In the genomic region with DNA sequence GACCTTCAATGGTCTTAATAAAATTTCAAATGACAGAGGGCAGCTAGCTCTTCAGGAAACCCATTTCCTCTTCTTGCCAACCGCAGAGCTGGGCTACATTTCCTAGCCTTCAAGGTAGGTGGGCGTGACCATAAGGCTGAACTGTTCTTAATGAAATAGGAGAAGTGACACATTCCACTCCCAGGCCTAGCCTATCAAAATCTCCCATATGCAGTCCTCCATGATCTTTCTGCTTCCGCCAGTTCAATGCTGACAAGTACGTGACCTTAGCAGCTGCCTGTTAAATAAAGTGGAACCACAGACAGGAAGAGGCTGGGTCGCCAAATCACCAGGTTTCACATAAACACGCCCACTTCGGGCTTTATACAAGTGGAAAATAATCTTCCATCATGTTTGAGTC, we compare ENCODE assay signal across 8 cellular contexts. TPM values are rescaled to one million over a fixed set of nuclear protein-coding genes. Genes with fewer than 3 reads are reported as not detected.
DNase-seq lines count a peak whose midpoint lies in the region; ATAC-seq, FAIRE-seq and TF ChIP-seq lines count a peak whose summit lies in the region.

No MANE protein-coding gene starts in this region.

- peaks cover 10 to 22% of the 10 kb centered on the region in 2 donors for H3K36me3 Mint-ChIP-seq in activated T-cell treated with anti-CD3 and anti-CD28 coated beads, Interleukin-2, amount 50 U/mL, for 72 hours (ENCODE audit: insufficient read depth in 2 of 2)

- peaks cover 72% of the 10 kb centered on the region for H3K4me1 Mint-ChIP-seq in activated T-cell treated with anti-CD3 and anti-CD28 coated beads, Interleukin-2, amount 50 U/mL, for 72 hours (ENCODE audit: low read depth)

- no peaks in the 10 kb centered on the region for H3K27me3 Mint-ChIP-seq in activated T-cell treated with anti-CD3 and anti-CD28 coated beads, Interleukin-2, amount 50 U/mL, for 72 hours (ENCODE audit: low read depth)

- TF ChIP-seq CTCF in ascending aorta (IDR thresholded peaks at IDR 0.05) (no peak), D721Med (IDR thresholded peaks at IDR 0.05; ENCODE audit: insufficient read depth, missing control alignments) (no peak)

- H3K27ac Mint-ChIP-seq in activated T-cell treated with anti-CD3 and anti-CD28 coated beads, Interleukin-2, amount 50 U/mL, for 72 hours = peak overlapping the region; percentile 72

- H3K4me3 ChIP-seq in ascending aorta = no peak overlapping the region

- intact Hi-C loops in ascending aorta (cut with DNase I) = no loop called here

- H3K27ac ChIP-seq in ascending aorta = no peak overlapping the region

- peaks cover 4 to 9% of the 10 kb centered on the region in 2 donors for H3K9me3 Mint-ChIP-seq in activated T-cell treated with anti-CD3 and anti-CD28 coated beads, Interleukin-2, amount 50 U/mL, for 72 hours

- FAIRE-seq in GM12891 (lab: Jason Lieb, UNC) (peak; percentile 76), D721Med (lab: Jason Lieb, UNC) (no peak)

- H3K27me3 ChIP-seq in ascending aorta = no peaks in the 10 kb centered on the region

- no peaks in the 10 kb centered on the region for H3K4me1 ChIP-seq in ascending aorta

- TF ChIP-seq POLR2A in GM12891 (IDR thresholded peaks at IDR 0.05; ENCODE audit: low read depth, low read length) = no peak

- peak; percentile 84 for ATAC-seq in HG02623 (IDR thresholded peaks at IDR 0.05; ENCODE audit: unreplicated experiment)
- ATAC-seq in activated T-cell treated with anti-CD3 and anti-CD28 coated beads, Interleukin-2, amount 50 U/mL, for 72 hours (replicated peaks in 1 of 2) = peak; percentile 93

- DNase-seq in GM12891 (ENCODE audit: insufficient read length, low spot score) = no peak
- peak; percentile 95 to 100 for DNase-seq in NOMO-1 (lab: John Stamatoyannopoulos, UW; ENCODE audit: unreplicated experiment in 2 of 2)
- peak; percentile 70 to 72 for DNase-seq in activated T-cell treated with anti-CD3 and anti-CD28 coated beads, Interleukin-2, amount 50 U/mL, for 72 hours
- DNase-seq in stimulated activated CD4-positive, alpha-beta T cell treated with anti-CD3 and anti-CD28 coated beads, Interleukin-4, amount 100 ng/mL, for 24 hours = peak; percentile 71
- no peak for DNase-seq in ascending aorta (ENCODE audit: low spot score in 2 of 2)
- no peak for DNase-seq in GM19240 (ENCODE audit: insufficient read length, low spot score)
- DNase-seq in D721Med (ENCODE audit: insufficient read length, low spot score) = no peak

- H3K4me3 Mint-ChIP-seq in activated T-cell treated with anti-CD3 and anti-CD28 coated beads, Interleukin-2, amount 50 U/mL, for 72 hours = peak overlapping the region; percentile 53 to 66

- no peaks in the 10 kb centered on the region for H3K9me3 ChIP-seq in ascending aorta

- H3K36me3 ChIP-seq in ascending aorta = no peaks in the 10 kb centered on the region

TF ChIP-seq in GM12891, 5 proteins besides CTCF, POLR2A, EP300 and RAD21:
- TF ChIP-seq TAF1 (IDR thresholded peaks at IDR 0.05; ENCODE audit: low read depth, low read length) (no peak), POU2F2 (IDR thresholded peaks at IDR 0.05; ENCODE audit: low read depth, low read length) (no peak), POLR2AphosphoS5 (IDR thresholded peaks at IDR 0.05; ENCODE audit: low read depth, low read length) (no peak), SPI1 (IDR thresholded peaks at IDR 0.05; ENCODE audit: low read depth, low read length) (peak; percentile 86), PAX5 (IDR thresholded peaks at IDR 0.05; ENCODE audit: insufficient read depth, low read length, severe bottlenecking) (no peak)
TF ChIP-seq in GM12891: peak in this region for 1.

RNA-seq across cellular contexts. Expression of a gene that starts 13.2 kb away (rescaled TPM):
- polyA plus RNA-seq in GM12891 (2012; ENCODE audit: low read depth, missing spikeins) = 0.04 TPM
- total RNA-seq in activated T-cell treated with anti-CD3 and anti-CD28 coated beads, Interleukin-2, amount 50 U/mL, for 72 hours = 10 to 100 TPM; 62.9 to 81.6 TPM
- total RNA-seq in ascending aorta = 86.1 TPM

Comparison
In these comparisons a context has a peak if more than half of its experiments do, and no peak if none do; other contexts are left out.
1. DNase-seq: peak in NOMO-1 (2 of 2), activated T-cell treated with anti-CD3 and anti-CD28 coated beads, Interleukin-2, amount 50 U/mL, for 72 hours (2 of 2) and stimulated activated CD4-positive, alpha-beta T cell treated with anti-CD3 and anti-CD28 coated beads, Interleukin-4, amount 100 ng/mL, for 24 hours (single experiment); none in GM12891 (single experiment), ascending aorta (0 of 2), GM19240 (single experiment) and D721Med (single experiment).